ENCODE assay signal across 30 cellular contexts in the genomic region with DNA sequence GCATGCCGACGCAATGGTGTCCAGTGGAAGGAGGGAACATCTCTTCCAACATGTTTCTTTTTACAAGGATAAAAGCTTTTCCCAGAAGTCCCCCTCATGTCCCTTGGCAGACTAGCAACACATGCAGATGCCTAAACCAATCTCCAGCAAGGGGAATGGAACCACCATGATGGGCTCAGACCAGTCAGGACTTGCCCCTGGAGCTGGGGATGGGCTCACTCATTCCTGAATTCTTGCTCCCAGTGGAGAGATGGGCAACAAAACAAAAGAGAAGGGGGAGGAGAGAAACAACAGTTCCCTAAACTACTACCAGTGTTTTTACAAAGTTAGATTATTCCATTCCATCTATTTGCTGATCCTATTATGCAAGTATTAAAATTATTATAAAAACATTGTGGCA.
DNase-seq lines count a peak whose midpoint lies in the region; ATAC-seq, FAIRE-seq and TF ChIP-seq lines count a peak whose summit lies in the region.
"Had no signal": no experiment of that assay in that cellular context is flagged by ENCODE, and none has a peak within 500 bp of the region (broad histone marks: within the 10 kb centered on the region; RNA-seq: fewer than 3 reads in every experiment).

No MANE protein-coding gene starts in this region.

- in situ Hi-C loops in mammary epithelial cell (cut with MboI; ENCODE audit: low sequenced_read_pairs in 2 of 2), result no loop called here

- H3K36me3 ChIP-seq in mammary epithelial cell (ENCODE audit: insufficient read depth, low read length) (no peaks in the 10 kb centered on the region), breast epithelium (no peaks in the 10 kb centered on the region), bronchial epithelial cell (ENCODE audit: control insufficient read depth, insufficient read depth, low read length) (no peaks in the 10 kb centered on the region), mesenchymal stem cell (ENCODE audit: control insufficient read depth in 1 of 2, insufficient read depth in 2 of 2, low read depth in 1 of 2, low read length in 2 of 2) (no peaks in the 10 kb centered on the region), left ventricle myocardium inferior (no peaks in the 10 kb centered on the region), A673 (ENCODE audit: insufficient read depth, low read length, poor library complexity, severe bottlenecking) (no peaks in the 10 kb centered on the region)
- H3K36me3 ChIP-seq: heart left ventricle, ovary, suprapubic skin, upper lobe of right lung had no signal

- H3K4me2 ChIP-seq in mammary epithelial cell (ENCODE audit: insufficient read depth, low read depth, low read length), result peak overlapping the region; percentile 4
- H3K4me2 ChIP-seq in mesenchymal stem cell (ENCODE audit: low read length, poor library complexity, severe bottlenecking), result no peak overlapping the region
- H3K4me2 ChIP-seq: PC-9 had no signal

- H3K9me3 ChIP-seq in mammary epithelial cell (replicated peaks; ENCODE audit: insufficient read depth, low read length), result no peaks in the 10 kb centered on the region
- no peaks in the 10 kb centered on the region for H3K9me3 ChIP-seq in breast epithelium
- no peaks in the 10 kb centered on the region for H3K9me3 ChIP-seq in mesenchymal stem cell (ENCODE audit: control insufficient read depth, low read length)
- no peaks in the 10 kb centered on the region for H3K9me3 ChIP-seq in left ventricle myocardium inferior (replicated peaks)
- H3K9me3 ChIP-seq in A673 (ENCODE audit: low read depth, low read length, poor library complexity, severe bottlenecking), result no peaks in the 10 kb centered on the region
- H3K9me3 ChIP-seq: heart left ventricle, ovary, suprapubic skin, upper lobe of right lung had no signal

- peak overlapping the region in 1 of 2 experiments; percentile 0 for H2BK12ac ChIP-seq in mesenchymal stem cell (ENCODE audit: low read length in 2 of 2)

- H3K4ac ChIP-seq in mesenchymal stem cell (ENCODE audit: low read depth in 1 of 2, low read length in 2 of 2), result peak overlapping the region in 1 of 2 experiments; percentile 79

- no peak overlapping the region for H3K14ac ChIP-seq in mesenchymal stem cell (ENCODE audit: low read length in 2 of 2)

- CTCF ChIA-PET in mammary epithelial cell (lab: Charles Lee; ENCODE audit: low non-redundant PET), result no interaction called here
- CTCF ChIA-PET in A673 (lab: Charles Lee), result no interaction called here

- no peaks in the 10 kb centered on the region for H3K79me2 ChIP-seq in mammary epithelial cell (ENCODE audit: insufficient read depth, low read length)

- H3K27ac ChIP-seq in mammary epithelial cell (ENCODE audit: insufficient read depth, low read depth, low read length) (no peak overlapping the region), breast epithelium (peak overlapping the region in 1 of 2 donors; percentile 25), mesenchymal stem cell (ENCODE audit: low read length, poor library complexity, severe bottlenecking) (peak overlapping the region; percentile 20), left ventricle myocardium inferior (replicated peaks) (no peak overlapping the region), A673 (ENCODE audit: low read depth, low read length, poor library complexity, severe bottlenecking) (no peak overlapping the region)
- H3K27ac ChIP-seq: heart left ventricle, ovary, PC-9, skin epidermis, suprapubic skin, upper lobe of right lung had no signal

- H2BK120ac ChIP-seq in mesenchymal stem cell (ENCODE audit: low read depth, low read length), result no peak overlapping the region

- no peak overlapping the region for H4K8ac ChIP-seq in mesenchymal stem cell (ENCODE audit: low read length)

- peak overlapping the region; percentile 78 for H2BK15ac ChIP-seq in mesenchymal stem cell (ENCODE audit: low read depth, poor library complexity, severe bottlenecking)

- H3K4me1 ChIP-seq in mammary epithelial cell (ENCODE audit: insufficient read depth, low read length) (peaks cover 20% of the 10 kb centered on the region), breast epithelium (peaks cover 0 to 3% of the 10 kb centered on the region in 2 donors), mesenchymal stem cell (ENCODE audit: control insufficient read depth, insufficient read depth, low read depth, low read length) (peaks cover 16% of the 10 kb centered on the region), left ventricle myocardium inferior (peaks cover 17% of the 10 kb centered on the region), A673 (ENCODE audit: insufficient read depth, low read length, poor library complexity, severe bottlenecking) (no peaks in the 10 kb centered on the region)
- H3K4me1 ChIP-seq: suprapubic skin, upper lobe of right lung had no signal

- intact Hi-C loops in mammary epithelial cell (cut with micrococcal nuclease), result no loop called here
- intact Hi-C loops in breast epithelium (cut with DNase I; ENCODE audit: low total_unique reads), result no loop called here
- intact Hi-C loops in left ventricle myocardium inferior (cut with micrococcal nuclease), result no loop called here
- intact Hi-C loops in A673 (cut with micrococcal nuclease; ENCODE audit: unreplicated experiment), result no loop called here

- no peak overlapping the region for H3K23ac ChIP-seq in mesenchymal stem cell (ENCODE audit: low read length in 2 of 2)

- no peak for FAIRE-seq in bronchial epithelial cell (lab: Jason Lieb, UNC)
- FAIRE-seq: colon, D721Med had no signal

- H2BK5ac ChIP-seq in mesenchymal stem cell (ENCODE audit: low read depth, low read length, poor library complexity, severe bottlenecking), result no peak overlapping the region

- H3K27me3 ChIP-seq in mammary epithelial cell (ENCODE audit: insufficient read depth, low read length), result no peaks in the 10 kb centered on the region
- no peaks in the 10 kb centered on the region for H3K27me3 ChIP-seq in breast epithelium
- no peaks in the 10 kb centered on the region for H3K27me3 ChIP-seq in bronchial epithelial cell (ENCODE audit: control insufficient read depth, insufficient read depth, low read length)
- peaks cover 0 to 3% of the 10 kb centered on the region in 2 experiments for H3K27me3 ChIP-seq in mesenchymal stem cell (ENCODE audit: control insufficient read depth in 1 of 2, insufficient read depth in 1 of 2, low read length in 2 of 2)
- H3K27me3 ChIP-seq in left ventricle myocardium inferior (ENCODE audit: low read depth), result no peaks in the 10 kb centered on the region
- no peaks in the 10 kb centered on the region for H3K27me3 ChIP-seq in A673 (replicated peaks; ENCODE audit: insufficient read depth, low read depth, low read length, poor library complexity)
- H3K27me3 ChIP-seq: heart left ventricle, ovary, suprapubic skin, upper lobe of right lung had no signal

- WGBS in mammary epithelial cell (ENCODE audit: low coverage, missing lambda C conversion rate), result 2% methylated on average over 2 of the region's 2 CpGs
- WGBS in mesenchymal stem cell, result 85% methylated on average over 2 of the region's 2 CpGs

- peaks cover 2% of the 10 kb centered on the region for H3K79me1 ChIP-seq in mesenchymal stem cell (replicated peaks; ENCODE audit: low read length, poor library complexity, severe bottlenecking)

- H2AFZ ChIP-seq in mammary epithelial cell (ENCODE audit: low read depth, low read length) (peak overlapping the region; percentile 3), mesenchymal stem cell (ENCODE audit: low read depth, low read length) (no peak overlapping the region)
- H2AFZ ChIP-seq: PC-9 had no signal

- TF ChIP-seq CTCF in mammary epithelial cell (conservative IDR thresholded peaks at IDR 0.05 in 1 of 2, IDR thresholded peaks at IDR 0.05 in 1 of 2; ENCODE audit: extremely low read depth in 1 of 2, insufficient read depth in 1 of 2, low read depth in 1 of 2, low read length in 2 of 2), result no peak
- TF ChIP-seq CTCF in breast epithelium (IDR thresholded peaks at IDR 0.05), result no peak
- no peak for TF ChIP-seq CTCF in bronchial epithelial cell (IDR thresholded peaks at IDR 0.05; ENCODE audit: insufficient read depth, low read length, severe bottlenecking)
- no peak for TF ChIP-seq CTCF in left ventricle myocardium inferior (IDR thresholded peaks at IDR 0.05; ENCODE audit: borderline replicate concordance)
- TF ChIP-seq CTCF in A673 (conservative IDR thresholded peaks at IDR 0.05; ENCODE audit: low read depth, low read length), result no peak

- H3K9ac ChIP-seq in mammary epithelial cell (ENCODE audit: insufficient read depth, low read length), result no peak overlapping the region
- H3K9ac ChIP-seq in mesenchymal stem cell (ENCODE audit: low read length), result no peak overlapping the region

- POLR2A ChIA-PET in A673 (lab: Charles Lee; ENCODE audit: low non-redundant PET), result no interaction called here

- no peak for TF ChIP-seq POLR2A in breast epithelium (IDR thresholded peaks at IDR 0.05)

- H4K20me1 ChIP-seq in mammary epithelial cell (ENCODE audit: insufficient read depth, low read length), result no peaks in the 10 kb centered on the region

- dilution Hi-C loops in mammary epithelial cell (cut with HindIII; ENCODE audit: low sequenced_read_pairs), result no loop called here

- no TSS peak for BruUV-seq in mammary epithelial cell (replicated peaks; lab: Mats Ljungman, UMichigan)
- no TSS peak for BruUV-seq in A673 (replicated peaks; lab: Mats Ljungman, UMichigan)

- H3K18ac ChIP-seq in mesenchymal stem cell (ENCODE audit: low read depth in 1 of 2, low read length in 2 of 2), result peak overlapping the region in 1 of 2 experiments; percentile 16

- H4K91ac ChIP-seq in mesenchymal stem cell (ENCODE audit: low read length), result no peak overlapping the region

- H2AK5ac ChIP-seq in mesenchymal stem cell (ENCODE audit: low read length, severe bottlenecking), result peak overlapping the region; percentile 43

- H3K4me3 ChIP-seq in mammary epithelial cell (replicated peaks in 1 of 3; ENCODE audit: insufficient read depth in 1 of 3, low read depth in 2 of 3, low read length in 3 of 3) (no peak overlapping the region), breast epithelium (no peak overlapping the region), bronchial epithelial cell (ENCODE audit: low read depth, low read length) (no peak overlapping the region), mesenchymal stem cell (ENCODE audit: insufficient read depth in 1 of 2, low read depth in 1 of 2, low read length in 2 of 2) (no peak overlapping the region), left ventricle myocardium inferior (no peak overlapping the region), A673 (ENCODE audit: low read depth, low read length, poor library complexity, severe bottlenecking) (no peak overlapping the region)
- H3K4me3 ChIP-seq: heart left ventricle, lung, ovary, PC-9, skin epidermis, suprapubic skin, upper lobe of right lung had no signal

- DNase-seq in mammary epithelial cell, result peak; percentile 8
- no peak for DNase-seq in breast epithelium (ENCODE audit: low spot score in 2 of 2)
- peak; percentile 53 for DNase-seq in bronchial epithelial cell (ENCODE audit: low read depth)
- DNase-seq in mesenchymal stem cell, result no peak
- DNase-seq in left ventricle myocardium inferior, result no peak
- no peak for DNase-seq in A673 (ENCODE audit: low spot score)
- DNase-seq: activated CD4-positive, alpha-beta T cell treated with anti-CD3 and anti-CD28 coated beads for 36 hours; amygdala; CD4-positive, alpha-beta memory T cell; DND-41; effector CD4-positive, alpha-beta T cell; heart left ventricle; MM.1S; NCI-H1105 treated with DMSO at 0.1 percent for 48 hours; NCI-H187 treated with DMSO at 0.1 percent for 48 hours; NCI-H526; ovary; retina; stimulated activated naive CD4-positive, alpha-beta T cell treated with Interleukin-2 at 50 U/mL for 16 hours; upper lobe of right lung had no signal

- ATAC-seq in GM19397 (IDR thresholded peaks at IDR 0.05; ENCODE audit: unreplicated experiment) (no peak), GM21526 (IDR thresholded peaks at IDR 0.05; ENCODE audit: low FRiP score, unreplicated experiment) (no peak)
- ATAC-seq: activated CD4-positive, alpha-beta T cell treated with anti-CD3 and anti-CD28 coated beads for 36 hours; activated naive CD4-positive, alpha-beta T cell treated with anti-CD3 and anti-CD28 coated beads, Interleukin-2, amount 50 U/mL, for 72 hours; Right ventricle myocardium inferior; upper lobe of right lung had no signal

Comparison
In these comparisons a context has a peak if more than half of its experiments do, and no peak if none do; other contexts are left out.
1. DNase-seq: peak in mammary epithelial cell (single experiment) and bronchial epithelial cell (single experiment); none in breast epithelium (0 of 2), mesenchymal stem cell (single experiment), left ventricle myocardium inferior (single experiment) and A673 (single experiment).